In genomic region chr6:37987008-37987407, GRCh38 we compare ENCODE assay signal across 12 cellular contexts.
DNase-seq lines count a peak whose midpoint lies in the region; ATAC-seq lines count a peak whose summit lies in the region.
"Had no signal": no experiment of that assay in that cellular context is flagged by ENCODE, and none has a peak within 500 bp of the region (broad histone marks: within the 10 kb centered on the region; RNA-seq: fewer than 3 reads in every experiment).

No MANE protein-coding gene starts in this region.

- ATAC-seq in activated naive CD4-positive, alpha-beta T cell treated with anti-CD3 and anti-CD28 coated beads, Interleukin-2, amount 50 U/mL, for 72 hours = peak; percentile 75 to 84
- ATAC-seq in HG03095 (IDR thresholded peaks at IDR 0.05; ENCODE audit: unreplicated experiment) = no peak
- ATAC-seq in GM21529 (IDR thresholded peaks at IDR 0.05; ENCODE audit: unreplicated experiment) = no peak
- no peak for ATAC-seq in HG02973 (IDR thresholded peaks at IDR 0.05; ENCODE audit: unreplicated experiment)

- DNase-seq in stimulated activated CD4-positive, alpha-beta T cell treated with anti-CD3 and anti-CD28 coated beads, Interleukin-15, amount 100 ng/mL, for 48 hours (ENCODE audit: low read depth in 2 of 2) = peak; percentile 11 to 13
- no peak for DNase-seq in stimulated activated CD4-positive, alpha-beta T cell treated with anti-CD3 and anti-CD28 coated beads, Interleukin-12 subunit alpha, Interleukin-12 subunit beta, amount 100 ng/mL, for 4 hours
- DNase-seq in activated naive CD4-positive, alpha-beta T cell treated with anti-CD3 and anti-CD28 coated beads, Interleukin-2, amount 50 U/mL, for 72 hours (ENCODE audit: low spot score in 2 of 2) = peak in 1 of 2 donors; percentile 25
- DNase-seq in iris pigment epithelial cell (ENCODE audit: low read depth) = peak; percentile 73
- DNase-seq in A172 (ENCODE audit: low spot score) = no peak
- DNase-seq: CD4-positive, CD25-positive, alpha-beta regulatory T cell; dorsolateral prefrontal cortex; MV-4-11; NCI-H82 had no signal

- H3K36me3 Mint-ChIP-seq in activated naive CD4-positive, alpha-beta T cell treated with anti-CD3 and anti-CD28 coated beads, Interleukin-2, amount 50 U/mL, for 72 hours = no peaks in the 10 kb centered on the region
- H3K36me3 Mint-ChIP-seq: CD4-positive, CD25-positive, alpha-beta regulatory T cell had no signal

- no peaks in the 10 kb centered on the region for H3K9me3 Mint-ChIP-seq in activated naive CD4-positive, alpha-beta T cell treated with anti-CD3 and anti-CD28 coated beads, Interleukin-2, amount 50 U/mL, for 72 hours
- H3K9me3 Mint-ChIP-seq: CD4-positive, CD25-positive, alpha-beta regulatory T cell had no signal

- H3K27ac Mint-ChIP-seq in activated naive CD4-positive, alpha-beta T cell treated with anti-CD3 and anti-CD28 coated beads, Interleukin-2, amount 50 U/mL, for 72 hours = peak overlapping the region; percentile 25 to 35

Comparison
In these comparisons a context has a peak if more than half of its experiments do, and no peak if none do; other contexts are left out.
1. DNase-seq: peak in stimulated activated CD4-positive, alpha-beta T cell treated with anti-CD3 and anti-CD28 coated beads, Interleukin-15, amount 100 ng/mL, for 48 hours (2 of 2) and iris pigment epithelial cell (single experiment); none in stimulated activated CD4-positive, alpha-beta T cell treated with anti-CD3 and anti-CD28 coated beads, Interleukin-12 subunit alpha, Interleukin-12 subunit beta, amount 100 ng/mL, for 4 hours (single experiment) and A172 (single experiment).
2. ATAC-seq: peak in activated naive CD4-positive, alpha-beta T cell treated with anti-CD3 and anti-CD28 coated beads, Interleukin-2, amount 50 U/mL, for 72 hours (2 of 2); none in HG03095 (single experiment), GM21529 (single experiment) and HG02973 (single experiment).